1 cellular context compared by ENCODE assay signal in the genomic region with DNA sequence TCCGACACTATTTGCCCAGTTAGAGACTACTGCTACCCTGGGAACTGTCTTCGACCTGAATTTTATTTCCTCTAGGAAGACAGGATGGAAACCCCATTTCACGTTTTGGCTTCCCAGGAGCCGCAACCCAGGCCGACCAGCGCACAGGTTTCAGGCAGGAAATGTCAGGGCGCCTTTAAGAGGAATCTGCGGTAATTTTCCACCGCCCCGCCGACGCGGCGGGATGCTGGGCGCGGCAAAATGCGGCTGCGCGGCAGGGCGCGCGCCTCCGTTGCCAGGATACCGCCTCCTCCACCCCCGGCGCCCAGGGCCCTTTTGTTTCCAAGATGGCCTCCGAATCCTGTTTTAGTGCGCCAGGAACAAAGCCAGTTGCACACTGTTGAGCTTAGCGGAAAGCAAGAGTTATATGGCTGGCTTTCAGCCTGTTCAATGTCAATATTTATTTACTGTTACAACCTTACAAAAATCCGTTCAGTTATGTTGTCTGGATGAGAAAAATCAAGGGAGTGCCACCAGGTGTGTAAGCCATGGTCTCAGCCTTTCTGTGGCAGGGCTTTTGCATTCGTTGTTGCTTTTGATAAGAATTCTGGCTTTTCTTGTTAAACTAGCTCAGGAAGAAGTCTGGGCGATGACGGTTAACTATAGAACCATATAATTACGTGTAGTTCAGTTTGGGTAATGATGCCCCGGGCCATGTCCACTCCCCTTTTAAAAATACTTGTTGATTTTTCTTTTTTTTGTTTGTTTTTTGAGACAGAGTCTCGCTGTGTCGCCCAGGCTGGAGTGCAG.
TF ChIP-seq lines count a peak whose summit lies in the region.

No MANE protein-coding gene starts in this region.

TF ChIP-seq in K562, 482 proteins besides CTCF, POLR2A, EP300 and RAD21 (continued from another document and continues in another):
- TF ChIP-seq, protein P1, sequence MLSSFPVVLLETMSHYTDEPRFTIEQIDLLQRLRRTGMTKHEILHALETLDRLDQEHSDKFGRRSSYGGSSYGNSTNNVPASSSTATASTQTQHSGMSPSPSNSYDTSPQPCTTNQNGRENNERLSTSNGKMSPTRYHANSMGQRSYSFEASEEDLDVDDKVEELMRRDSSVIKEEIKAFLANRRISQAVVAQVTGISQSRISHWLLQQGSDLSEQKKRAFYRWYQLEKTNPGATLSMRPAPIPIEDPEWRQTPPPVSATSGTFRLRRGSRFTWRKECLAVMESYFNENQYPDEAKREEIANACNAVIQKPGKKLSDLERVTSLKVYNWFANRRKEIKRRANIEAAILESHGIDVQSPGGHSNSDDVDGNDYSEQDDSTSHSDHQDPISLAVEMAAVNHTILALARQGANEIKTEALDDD (IDR thresholded peaks at IDR 0.05), result no peak
- TF ChIP-seq TSC22D4 (tag; IDR thresholded peaks at IDR 0.05), result no peak
- 0 out of 2 replicates have a peak, but pooled peaks have one; percentile 5 for TF ChIP-seq ZNF384 (IDR thresholded peaks at IDR 0.05; ENCODE audit: low read depth, low read length)
- TF ChIP-seq, protein P2, sequence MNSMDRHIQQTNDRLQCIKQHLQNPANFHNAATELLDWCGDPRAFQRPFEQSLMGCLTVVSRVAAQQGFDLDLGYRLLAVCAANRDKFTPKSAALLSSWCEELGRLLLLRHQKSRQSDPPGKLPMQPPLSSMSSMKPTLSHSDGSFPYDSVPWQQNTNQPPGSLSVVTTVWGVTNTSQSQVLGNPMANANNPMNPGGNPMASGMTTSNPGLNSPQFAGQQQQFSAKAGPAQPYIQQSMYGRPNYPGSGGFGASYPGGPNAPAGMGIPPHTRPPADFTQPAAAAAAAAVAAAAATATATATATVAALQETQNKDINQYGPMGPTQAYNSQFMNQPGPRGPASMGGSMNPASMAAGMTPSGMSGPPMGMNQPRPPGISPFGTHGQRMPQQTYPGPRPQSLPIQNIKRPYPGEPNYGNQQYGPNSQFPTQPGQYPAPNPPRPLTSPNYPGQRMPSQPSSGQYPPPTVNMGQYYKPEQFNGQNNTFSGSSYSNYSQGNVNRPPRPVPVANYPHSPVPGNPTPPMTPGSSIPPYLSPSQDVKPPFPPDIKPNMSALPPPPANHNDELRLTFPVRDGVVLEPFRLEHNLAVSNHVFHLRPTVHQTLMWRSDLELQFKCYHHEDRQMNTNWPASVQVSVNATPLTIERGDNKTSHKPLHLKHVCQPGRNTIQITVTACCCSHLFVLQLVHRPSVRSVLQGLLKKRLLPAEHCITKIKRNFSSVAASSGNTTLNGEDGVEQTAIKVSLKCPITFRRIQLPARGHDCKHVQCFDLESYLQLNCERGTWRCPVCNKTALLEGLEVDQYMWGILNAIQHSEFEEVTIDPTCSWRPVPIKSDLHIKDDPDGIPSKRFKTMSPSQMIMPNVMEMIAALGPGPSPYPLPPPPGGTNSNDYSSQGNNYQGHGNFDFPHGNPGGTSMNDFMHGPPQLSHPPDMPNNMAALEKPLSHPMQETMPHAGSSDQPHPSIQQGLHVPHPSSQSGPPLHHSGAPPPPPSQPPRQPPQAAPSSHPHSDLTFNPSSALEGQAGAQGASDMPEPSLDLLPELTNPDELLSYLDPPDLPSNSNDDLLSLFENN (IDR thresholded peaks at IDR 0.05; ENCODE audit: low read depth in 2 of 2, low read length in 2 of 2), result no peak
- TF ChIP-seq ETV1 (tag; conservative IDR thresholded peaks at IDR 0.05; ENCODE audit: low read depth), result no peak
- TF ChIP-seq, protein P3, sequence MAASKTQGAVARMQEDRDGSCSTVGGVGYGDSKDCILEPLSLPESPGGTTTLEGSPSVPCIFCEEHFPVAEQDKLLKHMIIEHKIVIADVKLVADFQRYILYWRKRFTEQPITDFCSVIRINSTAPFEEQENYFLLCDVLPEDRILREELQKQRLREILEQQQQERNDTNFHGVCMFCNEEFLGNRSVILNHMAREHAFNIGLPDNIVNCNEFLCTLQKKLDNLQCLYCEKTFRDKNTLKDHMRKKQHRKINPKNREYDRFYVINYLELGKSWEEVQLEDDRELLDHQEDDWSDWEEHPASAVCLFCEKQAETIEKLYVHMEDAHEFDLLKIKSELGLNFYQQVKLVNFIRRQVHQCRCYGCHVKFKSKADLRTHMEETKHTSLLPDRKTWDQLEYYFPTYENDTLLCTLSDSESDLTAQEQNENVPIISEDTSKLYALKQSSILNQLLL (CRISPR knock-in tag; IDR thresholded peaks at IDR 0.05; ENCODE audit: borderline replicate concordance), result no peak
- no peak for TF ChIP-seq NR2F6 (CRISPR knock-in tag; IDR thresholded peaks at IDR 0.05)
- TF ChIP-seq, protein P4, sequence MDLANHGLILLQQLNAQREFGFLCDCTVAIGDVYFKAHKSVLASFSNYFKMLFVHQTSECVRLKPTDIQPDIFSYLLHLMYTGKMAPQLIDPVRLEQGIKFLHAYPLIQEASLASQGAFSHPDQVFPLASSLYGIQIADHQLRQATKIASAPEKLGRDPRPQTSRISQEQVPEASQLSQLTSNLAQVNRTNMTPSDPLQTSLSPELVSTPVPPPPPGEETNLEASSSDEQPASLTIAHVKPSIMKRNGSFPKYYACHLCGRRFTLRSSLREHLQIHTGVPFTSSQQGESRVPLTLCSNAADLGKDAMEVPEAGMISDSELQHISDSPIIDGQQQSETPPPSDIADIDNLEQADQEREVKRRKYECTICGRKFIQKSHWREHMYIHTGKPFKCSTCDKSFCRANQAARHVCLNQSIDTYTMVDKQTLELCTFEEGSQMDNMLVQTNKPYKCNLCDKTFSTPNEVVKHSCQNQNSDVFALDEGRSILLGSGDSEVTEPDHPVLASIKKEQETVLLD (IDR thresholded peaks at IDR 0.05), result no peak
- no peak for TF ChIP-seq ZNF197 (CRISPR knock-in tag; IDR thresholded peaks at IDR 0.05; ENCODE audit: low read depth)
- TF ChIP-seq, protein P5, sequence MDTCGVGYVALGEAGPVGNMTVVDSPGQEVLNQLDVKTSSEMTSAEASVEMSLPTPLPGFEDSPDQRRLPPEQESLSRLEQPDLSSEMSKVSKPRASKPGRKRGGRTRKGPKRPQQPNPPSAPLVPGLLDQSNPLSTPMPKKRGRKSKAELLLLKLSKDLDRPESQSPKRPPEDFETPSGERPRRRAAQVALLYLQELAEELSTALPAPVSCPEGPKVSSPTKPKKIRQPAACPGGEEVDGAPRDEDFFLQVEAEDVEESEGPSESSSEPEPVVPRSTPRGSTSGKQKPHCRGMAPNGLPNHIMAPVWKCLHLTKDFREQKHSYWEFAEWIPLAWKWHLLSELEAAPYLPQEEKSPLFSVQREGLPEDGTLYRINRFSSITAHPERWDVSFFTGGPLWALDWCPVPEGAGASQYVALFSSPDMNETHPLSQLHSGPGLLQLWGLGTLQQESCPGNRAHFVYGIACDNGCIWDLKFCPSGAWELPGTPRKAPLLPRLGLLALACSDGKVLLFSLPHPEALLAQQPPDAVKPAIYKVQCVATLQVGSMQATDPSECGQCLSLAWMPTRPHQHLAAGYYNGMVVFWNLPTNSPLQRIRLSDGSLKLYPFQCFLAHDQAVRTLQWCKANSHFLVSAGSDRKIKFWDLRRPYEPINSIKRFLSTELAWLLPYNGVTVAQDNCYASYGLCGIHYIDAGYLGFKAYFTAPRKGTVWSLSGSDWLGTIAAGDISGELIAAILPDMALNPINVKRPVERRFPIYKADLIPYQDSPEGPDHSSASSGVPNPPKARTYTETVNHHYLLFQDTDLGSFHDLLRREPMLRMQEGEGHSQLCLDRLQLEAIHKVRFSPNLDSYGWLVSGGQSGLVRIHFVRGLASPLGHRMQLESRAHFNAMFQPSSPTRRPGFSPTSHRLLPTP (IDR thresholded peaks at IDR 0.05; ENCODE audit: borderline replicate concordance, extremely low read depth, insufficient read length), result no peak
- TF ChIP-seq, protein P6, sequence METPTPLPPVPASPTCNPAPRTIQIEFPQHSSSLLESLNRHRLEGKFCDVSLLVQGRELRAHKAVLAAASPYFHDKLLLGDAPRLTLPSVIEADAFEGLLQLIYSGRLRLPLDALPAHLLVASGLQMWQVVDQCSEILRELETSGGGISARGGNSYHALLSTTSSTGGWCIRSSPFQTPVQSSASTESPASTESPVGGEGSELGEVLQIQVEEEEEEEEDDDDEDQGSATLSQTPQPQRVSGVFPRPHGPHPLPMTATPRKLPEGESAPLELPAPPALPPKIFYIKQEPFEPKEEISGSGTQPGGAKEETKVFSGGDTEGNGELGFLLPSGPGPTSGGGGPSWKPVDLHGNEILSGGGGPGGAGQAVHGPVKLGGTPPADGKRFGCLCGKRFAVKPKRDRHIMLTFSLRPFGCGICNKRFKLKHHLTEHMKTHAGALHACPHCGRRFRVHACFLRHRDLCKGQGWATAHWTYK (CRISPR knock-in tag; IDR thresholded peaks at IDR 0.05), result no peak
- TF ChIP-seq, protein P7, sequence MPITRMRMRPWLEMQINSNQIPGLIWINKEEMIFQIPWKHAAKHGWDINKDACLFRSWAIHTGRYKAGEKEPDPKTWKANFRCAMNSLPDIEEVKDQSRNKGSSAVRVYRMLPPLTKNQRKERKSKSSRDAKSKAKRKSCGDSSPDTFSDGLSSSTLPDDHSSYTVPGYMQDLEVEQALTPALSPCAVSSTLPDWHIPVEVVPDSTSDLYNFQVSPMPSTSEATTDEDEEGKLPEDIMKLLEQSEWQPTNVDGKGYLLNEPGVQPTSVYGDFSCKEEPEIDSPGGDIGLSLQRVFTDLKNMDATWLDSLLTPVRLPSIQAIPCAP (CRISPR knock-in tag; IDR thresholded peaks at IDR 0.05; ENCODE audit: borderline replicate concordance), result no peak
- 0 out of 2 replicates have a peak, but pooled peaks have one; percentile 15 for TF ChIP-seq RAD51 (IDR thresholded peaks at IDR 0.05; ENCODE audit: borderline replicate concordance, low read depth)
- TF ChIP-seq ILF3 (IDR thresholded peaks at IDR 0.05; ENCODE audit: borderline replicate concordance), result no peak
- 0 out of 2 replicates have a peak, but pooled peaks have one; percentile 32 for TF ChIP-seq L3MBTL2 (IDR thresholded peaks at IDR 0.05)
- no peak for TF ChIP-seq MED1 (CRISPR knock-in tag; IDR thresholded peaks at IDR 0.05; ENCODE audit: borderline replicate concordance)
- TF ChIP-seq SREBF1 (IDR thresholded peaks at IDR 0.05; ENCODE audit: borderline replicate concordance, low read depth, low read length), result no peak
- TF ChIP-seq, protein P8, sequence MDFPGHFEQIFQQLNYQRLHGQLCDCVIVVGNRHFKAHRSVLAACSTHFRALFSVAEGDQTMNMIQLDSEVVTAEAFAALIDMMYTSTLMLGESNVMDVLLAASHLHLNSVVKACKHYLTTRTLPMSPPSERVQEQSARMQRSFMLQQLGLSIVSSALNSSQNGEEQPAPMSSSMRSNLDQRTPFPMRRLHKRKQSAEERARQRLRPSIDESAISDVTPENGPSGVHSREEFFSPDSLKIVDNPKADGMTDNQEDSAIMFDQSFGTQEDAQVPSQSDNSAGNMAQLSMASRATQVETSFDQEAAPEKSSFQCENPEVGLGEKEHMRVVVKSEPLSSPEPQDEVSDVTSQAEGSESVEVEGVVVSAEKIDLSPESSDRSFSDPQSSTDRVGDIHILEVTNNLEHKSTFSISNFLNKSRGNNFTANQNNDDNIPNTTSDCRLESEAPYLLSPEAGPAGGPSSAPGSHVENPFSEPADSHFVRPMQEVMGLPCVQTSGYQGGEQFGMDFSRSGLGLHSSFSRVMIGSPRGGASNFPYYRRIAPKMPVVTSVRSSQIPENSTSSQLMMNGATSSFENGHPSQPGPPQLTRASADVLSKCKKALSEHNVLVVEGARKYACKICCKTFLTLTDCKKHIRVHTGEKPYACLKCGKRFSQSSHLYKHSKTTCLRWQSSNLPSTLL (IDR thresholded peaks at IDR 0.05), result 0 out of 2 replicates have a peak, but pooled peaks have one; percentile 11
- peak; percentile 67 to 87 for TF ChIP-seq MAZ (CRISPR knock-in tag; conservative IDR thresholded peaks at IDR 0.05 in 1 of 2, IDR thresholded peaks at IDR 0.05 in 1 of 2)
- no peak for TF ChIP-seq NR2C2 (CRISPR knock-in tag; IDR thresholded peaks at IDR 0.05)
- TF ChIP-seq NR2C2 (tag; IDR thresholded peaks at IDR 0.05), result no peak
- peak; percentile 81 for TF ChIP-seq CXXC5 (CRISPR knock-in tag; IDR thresholded peaks at IDR 0.05)
- no peak for TF ChIP-seq ZNF282 (CRISPR knock-in tag; IDR thresholded peaks at IDR 0.05)
- no peak for TF ChIP-seq ZNF324 (CRISPR knock-in tag; IDR thresholded peaks at IDR 0.05)
- TF ChIP-seq NUFIP1 (IDR thresholded peaks at IDR 0.05; ENCODE audit: partially characterized antibody), result no peak
- TF ChIP-seq CBX8 (IDR thresholded peaks at IDR 0.05; ENCODE audit: borderline replicate concordance, extremely low read depth, low read depth, low read length, poor library complexity, severe bottlenecking), result no peak
- TF ChIP-seq, protein P9, sequence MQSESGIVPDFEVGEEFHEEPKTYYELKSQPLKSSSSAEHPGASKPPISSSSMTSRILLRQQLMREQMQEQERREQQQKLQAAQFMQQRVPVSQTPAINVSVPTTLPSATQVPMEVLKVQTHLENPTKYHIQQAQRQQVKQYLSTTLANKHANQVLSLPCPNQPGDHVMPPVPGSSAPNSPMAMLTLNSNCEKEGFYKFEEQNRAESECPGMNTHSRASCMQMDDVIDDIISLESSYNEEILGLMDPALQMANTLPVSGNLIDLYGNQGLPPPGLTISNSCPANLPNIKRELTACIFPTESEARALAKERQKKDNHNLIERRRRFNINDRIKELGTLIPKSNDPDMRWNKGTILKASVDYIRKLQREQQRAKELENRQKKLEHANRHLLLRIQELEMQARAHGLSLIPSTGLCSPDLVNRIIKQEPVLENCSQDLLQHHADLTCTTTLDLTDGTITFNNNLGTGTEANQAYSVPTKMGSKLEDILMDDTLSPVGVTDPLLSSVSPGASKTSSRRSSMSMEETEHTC (IDR thresholded peaks at IDR 0.05), result no peak
- no peak for TF ChIP-seq SAFB2 (IDR thresholded peaks at IDR 0.05; ENCODE audit: borderline replicate concordance, low read depth, low read length, severe bottlenecking)
- no peak for TF ChIP-seq NCOA6 (IDR thresholded peaks at IDR 0.05)
- TF ChIP-seq, protein P10, sequence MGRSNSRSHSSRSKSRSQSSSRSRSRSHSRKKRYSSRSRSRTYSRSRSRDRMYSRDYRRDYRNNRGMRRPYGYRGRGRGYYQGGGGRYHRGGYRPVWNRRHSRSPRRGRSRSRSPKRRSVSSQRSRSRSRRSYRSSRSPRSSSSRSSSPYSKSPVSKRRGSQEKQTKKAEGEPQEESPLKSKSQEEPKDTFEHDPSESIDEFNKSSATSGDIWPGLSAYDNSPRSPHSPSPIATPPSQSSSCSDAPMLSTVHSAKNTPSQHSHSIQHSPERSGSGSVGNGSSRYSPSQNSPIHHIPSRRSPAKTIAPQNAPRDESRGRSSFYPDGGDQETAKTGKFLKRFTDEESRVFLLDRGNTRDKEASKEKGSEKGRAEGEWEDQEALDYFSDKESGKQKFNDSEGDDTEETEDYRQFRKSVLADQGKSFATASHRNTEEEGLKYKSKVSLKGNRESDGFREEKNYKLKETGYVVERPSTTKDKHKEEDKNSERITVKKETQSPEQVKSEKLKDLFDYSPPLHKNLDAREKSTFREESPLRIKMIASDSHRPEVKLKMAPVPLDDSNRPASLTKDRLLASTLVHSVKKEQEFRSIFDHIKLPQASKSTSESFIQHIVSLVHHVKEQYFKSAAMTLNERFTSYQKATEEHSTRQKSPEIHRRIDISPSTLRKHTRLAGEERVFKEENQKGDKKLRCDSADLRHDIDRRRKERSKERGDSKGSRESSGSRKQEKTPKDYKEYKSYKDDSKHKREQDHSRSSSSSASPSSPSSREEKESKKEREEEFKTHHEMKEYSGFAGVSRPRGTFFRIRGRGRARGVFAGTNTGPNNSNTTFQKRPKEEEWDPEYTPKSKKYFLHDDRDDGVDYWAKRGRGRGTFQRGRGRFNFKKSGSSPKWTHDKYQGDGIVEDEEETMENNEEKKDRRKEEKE (IDR thresholded peaks at IDR 0.05; ENCODE audit: borderline replicate concordance in 1 of 2, control insufficient read depth in 1 of 2, low read depth in 2 of 2, low read length in 1 of 2), result no peak
- peak; percentile 67; the same call in 1 of the 2 replicates for TF ChIP-seq POLR2AphosphoS5 (IDR thresholded peaks at IDR 0.05; ENCODE audit: control insufficient read depth, insufficient read depth, low read depth, low read length)
- TF ChIP-seq CREB1 (IDR thresholded peaks at IDR 0.05), result peak; percentile 37; the same call in 1 of the 2 replicates
- no peak for TF ChIP-seq CREB1 (CRISPR knock-in tag; IDR thresholded peaks at IDR 0.05)
- TF ChIP-seq CREM (IDR thresholded peaks at IDR 0.05; ENCODE audit: low read depth), result peak; percentile 74
- no peak for TF ChIP-seq TEAD2 (tag; IDR thresholded peaks at IDR 0.05)
